ENCODE assay signal across 11 cellular contexts in genomic region chr10:73888514-73888913, GRCh38. TPM values are rescaled to one million over a fixed set of nuclear protein-coding genes. Genes with fewer than 3 reads are reported as not detected.
A peak's percentile ranks its signal among the peaks of the same experiment; 100 is the strongest.
DNase-seq lines count a peak whose midpoint lies in the region; ATAC-seq, FAIRE-seq and TF ChIP-seq lines count a peak whose summit lies in the region.
"Had no signal": no experiment of that assay in that cellular context is flagged by ENCODE, and none has a peak within 500 bp of the region (broad histone marks: within the 10 kb centered on the region; RNA-seq: fewer than 3 reads in every experiment).

No MANE protein-coding gene starts in this region.

- H3K9me3 ChIP-seq in keratinocyte (ENCODE audit: control insufficient read depth, low read depth, low read length) (no peaks in the 10 kb centered on the region), stomach (no peaks in the 10 kb centered on the region)

- 27 to 52% (median 43%) methylated on average over 4 to 5 of the region's 5 CpGs for WGBS in stomach, 5 donors

- TF ChIP-seq EP300 in stomach (IDR thresholded peaks at IDR 0.05), result no peak

- peaks cover 11% of the 10 kb centered on the region for H3K4me1 Mint-ChIP-seq in activated B cell treated with CpG ODN at 0.5 μM for 24 hours

- no peaks in the 10 kb centered on the region for H3K27me3 Mint-ChIP-seq in activated B cell treated with CpG ODN at 0.5 μM for 24 hours

- H3K9me3 Mint-ChIP-seq in activated B cell treated with CpG ODN at 0.5 μM for 24 hours, result no peaks in the 10 kb centered on the region

- TF ChIP-seq CTCF in activated B cell treated with CpG ODN at 0.5 μM for 24 hours (IDR thresholded peaks at IDR 0.05) (no peak), keratinocyte (optimal IDR thresholded peaks at IDR 0.05 in 1 of 3, IDR thresholded peaks at IDR 0.05 in 1 of 3, conservative IDR thresholded peaks at IDR 0.05 in 1 of 3; ENCODE audit: extremely low read depth in 1 of 3, insufficient read depth in 2 of 3, low read length in 3 of 3) (no peak), stomach (IDR thresholded peaks at IDR 0.05) (no peak)

- CTCF ChIA-PET in activated B cell treated with CpG ODN at 0.5 μM for 24 hours (lab: Charles Lee), result interaction anchor here (1.0 to 10.8 kb wide), 12 partner anchors 9 to 215 kb away, joined by 3 to 181 read pairs (median 6); no protein-coding TSS in a partner anchor

- TF ChIP-seq POLR2A in stomach (IDR thresholded peaks at IDR 0.05), result no peak

- dilution Hi-C loops in keratinocyte (cut with MboI; ENCODE audit: extremely low pct_ligation_motif_present, low sequenced_read_pairs), result no loop called here

- no peak overlapping the region for H3K4me3 Mint-ChIP-seq in activated B cell treated with CpG ODN at 0.5 μM for 24 hours

- no peaks in the 10 kb centered on the region for H3K36me3 Mint-ChIP-seq in activated B cell treated with CpG ODN at 0.5 μM for 24 hours (ENCODE audit: low read depth)

- H3K4me2 ChIP-seq in keratinocyte (ENCODE audit: control insufficient read depth, extremely low read depth, insufficient read depth, low read depth, low read length), result peak overlapping the region; percentile 82

- ATAC-seq in HG02610 (IDR thresholded peaks at IDR 0.05; ENCODE audit: unreplicated experiment) (peak; percentile 6), activated B cell treated with CpG ODN at 0.5 μM for 24 hours (ENCODE audit: low read depth) (no peak), HG02870 (IDR thresholded peaks at IDR 0.05; ENCODE audit: unreplicated experiment) (no peak)

- H4K20me1 ChIP-seq in keratinocyte (ENCODE audit: control insufficient read depth, extremely low read depth, insufficient read depth, low read length), result no peaks in the 10 kb centered on the region

- DNase-seq in activated B cell treated with CpG ODN at 0.5 μM for 24 hours (no peak), keratinocyte (ENCODE audit: low read depth, low spot score) (no peak), stomach (no peak), NCI-H2171 (lab: John Stamatoyannopoulos, UW) (no peak), hippocampal formation (lab: John Stamatoyannopoulos, UW) (no peak)
- no peak for DNase-seq in stimulated activated CD4-positive, alpha-beta T cell treated with anti-CD3 and anti-CD28 coated beads, Interleukin-2, amount 100 ng/mL, for 48 hours
- DNase-seq: activated naive CD4-positive, alpha-beta T cell; NCI-H2029 treated with DMSO at 0.1 percent for 48 hours had no signal

- H3K4me1 ChIP-seq in keratinocyte (ENCODE audit: control insufficient read depth, extremely low read depth, insufficient read depth, low read length), result peaks cover 61% of the 10 kb centered on the region
- H3K4me1 ChIP-seq in stomach, result peaks cover 30 to 36% (median 32%) of the 10 kb centered on the region in 4 donors

- POLR2A ChIA-PET in activated B cell treated with CpG ODN at 0.5 μM for 24 hours (lab: Charles Lee), result interaction anchor here (0.6 to 1.5 kb wide), 2 partner anchors 52 to 342 kb away, joined by 4 to 6 read pairs; no protein-coding TSS in a partner anchor

- peak overlapping the region in 2 of 3 experiments; percentile 44 to 45 for H3K4me3 ChIP-seq in keratinocyte (ENCODE audit: control insufficient read depth in 2 of 3, extremely low read depth in 1 of 3, insufficient read depth in 2 of 3, low read depth in 1 of 3, low read length in 3 of 3)
- H3K4me3 ChIP-seq in stomach, result no peak overlapping the region

- H3K9me1 ChIP-seq in keratinocyte (ENCODE audit: control insufficient read depth, extremely low read depth, insufficient read depth, low read length), result no peaks in the 10 kb centered on the region

- H3K79me2 ChIP-seq in keratinocyte (ENCODE audit: control insufficient read depth, insufficient read depth, low read length), result no peaks in the 10 kb centered on the region

- H2AFZ ChIP-seq in keratinocyte (ENCODE audit: control insufficient read depth, low read length), result no peak overlapping the region

- no peak for FAIRE-seq in keratinocyte (lab: Jason Lieb, UNC)
- FAIRE-seq: TTC549 had no signal

- H3K36me3 ChIP-seq in keratinocyte (ENCODE audit: control insufficient read depth in 2 of 2, extremely low read depth in 1 of 2, insufficient read depth in 2 of 2, low read length in 2 of 2) (no peaks in the 10 kb centered on the region), stomach (no peaks in the 10 kb centered on the region)

- H3K27ac Mint-ChIP-seq in activated B cell treated with CpG ODN at 0.5 μM for 24 hours, result peak overlapping the region; percentile 39

- intact Hi-C loops in activated B cell treated with CpG ODN at 0.5 μM for 24 hours (cut with micrococcal nuclease), result loop anchor here (5.0 kb wide), 2 partner anchors 1214 to 1349 kb away; partner anchors contain the start of gene COMTD1
- intact Hi-C loops in stomach (cut with DNase I; ENCODE audit: low total_unique reads), result loop anchor here (5.0 kb wide), 1 partner anchor 54 kb away; no protein-coding TSS in a partner anchor

- H3K27me3 ChIP-seq in keratinocyte (ENCODE audit: control insufficient read depth, extremely low read depth, insufficient read depth, low read length) (no peaks in the 10 kb centered on the region), stomach (no peaks in the 10 kb centered on the region)

- H3K27ac ChIP-seq in keratinocyte (ENCODE audit: control insufficient read depth, insufficient read depth, low read length) (peak overlapping the region; percentile 96), stomach (peak overlapping the region in 4 of 5 donors; percentile 54 to 83 (median 77))

- peak overlapping the region; percentile 91 for H3K9ac ChIP-seq in keratinocyte (ENCODE audit: control insufficient read depth, extremely low read depth, insufficient read depth, low read length)

RNA-seq across cellular contexts. Expression of gene CAMK2G, which starts 14.2 kb away (rescaled TPM):
- total RNA-seq in activated B cell treated with CpG ODN at 0.5 μM for 24 hours (17.8 and 19.9 TPM in 2 replicates), stomach (10 to 100 TPM; 28.8 to 93.3 (median 31.9) TPM)
- polyA plus RNA-seq in keratinocyte (17.6 to 25.3 TPM (median 23.0 TPM) in 3 replicates), stomach (10 to 100 TPM in 2 of 3 donors, 1 to 10 TPM in 1; 7.5 to 22.8 (median 11.0) TPM)
- polyA plus RNA-seq in keratinocyte (2011; ENCODE audit: low read depth), result 11.7 TPM
- 18.6 and 20.2 TPM in 2 replicates for polyA plus RNA-seq in keratinocyte (2011; cell fraction: cytosol; rRNA removed)
- polyA plus RNA-seq in keratinocyte (2011; cell fraction: nucleus; rRNA removed), result 38.4 and 39.1 TPM in 2 replicates
- 14.0 and 17.3 TPM in 2 replicates for polyA plus RNA-seq in keratinocyte (2012; ENCODE audit: low replicate concordance)
- polyA minus RNA-seq in keratinocyte, result 22.8 to 26.1 TPM (median 24.6 TPM) in 3 replicates
- polyA minus RNA-seq in keratinocyte (2011; cell fraction: cytosol; rRNA and poly(A)+ RNA removed), result 16.7 TPM
- polyA minus RNA-seq in keratinocyte (2011; cell fraction: nucleus; rRNA and poly(A)+ RNA removed), result 14.7 and 26.5 TPM in 2 replicates

RNA-seq across cellular contexts. Expression of gene PLAU, which starts 22.4 kb away (rescaled TPM):
- total RNA-seq in activated B cell treated with CpG ODN at 0.5 μM for 24 hours, result 0.10 TPM in 1 of 2 replicates, not detected in the other
- 201 to 814 TPM (median 262 TPM) in 3 replicates for polyA plus RNA-seq in keratinocyte
- 59.9 TPM for polyA plus RNA-seq in keratinocyte (2011; ENCODE audit: low read depth)
- 297 TPM in 2 replicates for polyA plus RNA-seq in keratinocyte (2011; cell fraction: cytosol; rRNA removed)
- 1,104 and 1,132 TPM in 2 replicates for polyA plus RNA-seq in keratinocyte (2011; cell fraction: nucleus; rRNA removed)
- polyA plus RNA-seq in keratinocyte (2012; ENCODE audit: low replicate concordance), result 156 and 573 TPM in 2 replicates
- polyA minus RNA-seq in keratinocyte, result 168 to 577 TPM (median 210 TPM) in 3 replicates
- polyA minus RNA-seq in keratinocyte (2011; cell fraction: cytosol; rRNA and poly(A)+ RNA removed), result 183 TPM
- polyA minus RNA-seq in keratinocyte (2011; cell fraction: nucleus; rRNA and poly(A)+ RNA removed), result 350 and 521 TPM in 2 replicates
- 10 to 100 TPM in 2 of 5 donors, 1 to 10 TPM in 2, not detected in 1; 5.5 to 16.1 (median 9.3) TPM for total RNA-seq in stomach
- polyA plus RNA-seq in stomach, result 10 to 100 TPM in 1 of 3 donors, 1 to 10 TPM in 2; 9.6 to 39.5 (median 9.9) TPM

Comparison
In these comparisons a context has a peak if more than half of its experiments do, and no peak if none do; other contexts are left out.
1. H3K4me3 ChIP-seq: peak in keratinocyte (2 of 3); none in stomach (0 of 4).